ENCODE assay signal across 8 cellular contexts in the genomic region with DNA sequence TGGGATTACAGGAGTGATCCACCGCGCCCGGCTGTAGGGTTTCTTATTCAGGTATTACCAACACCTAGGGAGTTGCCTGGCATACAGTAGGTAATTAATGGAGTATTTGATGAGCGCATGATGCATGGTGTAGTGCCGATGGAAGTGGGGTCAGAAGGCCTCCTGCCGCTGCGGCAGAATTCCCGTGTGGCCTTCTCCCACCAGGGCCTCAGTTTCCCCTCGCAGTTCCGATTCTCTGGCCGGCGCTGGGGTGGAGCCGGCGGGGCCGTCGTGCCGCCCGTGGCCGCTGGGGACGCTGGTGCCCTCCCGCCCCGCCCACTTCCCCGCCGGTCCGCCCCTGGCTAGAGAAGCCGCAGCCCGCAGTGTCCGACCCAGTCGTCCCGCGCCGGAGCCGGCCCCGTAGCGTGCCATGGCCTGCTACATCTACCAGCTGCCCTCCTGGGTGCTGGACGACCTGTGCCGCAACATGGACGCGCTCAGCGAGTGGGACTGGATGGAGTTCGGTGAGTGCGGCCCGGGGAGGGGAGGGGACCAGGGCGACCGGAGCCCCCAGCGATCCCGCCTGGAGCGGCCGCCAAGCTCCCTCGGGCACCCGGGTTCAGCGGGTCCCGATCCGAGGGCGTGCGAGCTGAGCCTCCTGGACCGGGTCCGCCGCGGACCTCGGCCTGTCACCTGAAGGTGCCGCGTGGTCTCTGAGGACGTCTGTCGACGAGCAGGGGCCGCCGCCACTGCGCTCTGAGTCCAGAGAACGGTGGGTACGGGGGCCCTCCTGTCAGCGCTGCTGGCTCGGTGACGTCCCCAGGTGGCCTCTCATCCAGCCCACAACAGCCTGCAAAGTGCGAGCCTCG. TPM values are rescaled to one million over a fixed set of nuclear protein-coding genes. Genes with fewer than 3 reads are reported as not detected.
DNase-seq lines count a peak whose midpoint lies in the region; ATAC-seq, FAIRE-seq and TF ChIP-seq lines count a peak whose summit lies in the region.

A gene with protein sequence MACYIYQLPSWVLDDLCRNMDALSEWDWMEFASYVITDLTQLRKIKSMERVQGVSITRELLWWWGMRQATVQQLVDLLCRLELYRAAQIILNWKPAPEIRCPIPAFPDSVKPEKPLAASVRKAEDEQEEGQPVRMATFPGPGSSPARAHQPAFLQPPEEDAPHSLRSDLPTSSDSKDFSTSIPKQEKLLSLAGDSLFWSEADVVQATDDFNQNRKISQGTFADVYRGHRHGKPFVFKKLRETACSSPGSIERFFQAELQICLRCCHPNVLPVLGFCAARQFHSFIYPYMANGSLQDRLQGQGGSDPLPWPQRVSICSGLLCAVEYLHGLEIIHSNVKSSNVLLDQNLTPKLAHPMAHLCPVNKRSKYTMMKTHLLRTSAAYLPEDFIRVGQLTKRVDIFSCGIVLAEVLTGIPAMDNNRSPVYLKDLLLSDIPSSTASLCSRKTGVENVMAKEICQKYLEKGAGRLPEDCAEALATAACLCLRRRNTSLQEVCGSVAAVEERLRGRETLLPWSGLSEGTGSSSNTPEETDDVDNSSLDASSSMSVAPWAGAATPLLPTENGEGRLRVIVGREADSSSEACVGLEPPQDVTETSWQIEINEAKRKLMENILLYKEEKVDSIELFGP (plus strand): TSS at position 374 of the 848 bp plus-strand sequence. CDS start 36 bp downstream, at position 410.

- no peak within 1 kb of the TSS for H3K27ac Mint-ChIP-seq in activated naive CD4-positive, alpha-beta T cell treated with anti-CD3 and anti-CD28 coated beads, Interleukin-2, amount 10 ng/mL, durations not matched to agents 7 days and 5 days

- TF ChIP-seq RAD21 in A549 (conservative IDR thresholded peaks at IDR 0.05 in 1 of 2, IDR thresholded peaks at IDR 0.05 in 1 of 2), result peak; percentile 2 to 56; a peak in 3 of 5 replicates

- H3K4me1 ChIP-seq in A549 (peaks cover 13% of the 10 kb centered on the region), RWPE2 (ENCODE audit: insufficient read depth, poor library complexity, severe bottlenecking) (no peaks in the 10 kb centered on the region), testis (no peaks in the 10 kb centered on the region)

- CTCF ChIA-PET in A549 (lab: Yijun Ruan, JAX), result interaction anchor here (0.7 to 4.1 kb wide), 24 partner anchors 10 to 147 kb away, joined by 3 to 33 read pairs (median 4); no protein-coding TSS in a partner anchor
- CTCF ChIA-PET in activated naive CD4-positive, alpha-beta T cell treated with anti-CD3 and anti-CD28 coated beads, Interleukin-2, amount 10 ng/mL, durations not matched to agents 7 days and 5 days (lab: Charles Lee), result interaction anchor here (0.8 to 4.2 kb wide), 8 partner anchors 9 to 116 kb away, joined by 3 to 14 read pairs (median 3); no protein-coding TSS in a partner anchor

- POLR2A ChIA-PET in A549 (lab: Yijun Ruan, JAX), result interaction anchor here (0.6 to 2.1 kb wide), 7 partner anchors 9 to 637 kb away, joined by 3 to 13 read pairs (median 5); no protein-coding TSS in a partner anchor

- TF ChIP-seq POLR2A in A549 (IDR thresholded peaks at IDR 0.05; ENCODE audit: low read length) (peak; percentile 91), testis (IDR thresholded peaks at IDR 0.05) (no peak)

- TF ChIP-seq CTCF in A549 (IDR thresholded peaks at IDR 0.05) (peak; percentile 68), RWPE2 (IDR thresholded peaks at IDR 0.05; ENCODE audit: poor library complexity, severe bottlenecking) (peak; percentile 90), testis (IDR thresholded peaks at IDR 0.05) (peak; percentile 55 to 93 (median 61))

- 2% methylated on average over 26 of the region's 76 CpGs for WGBS in A549 (ENCODE audit: missing lambda C conversion rate)
- 4 to 10% methylated on average over 16 to 58 of the region's 76 CpGs for WGBS in testis, 2 donors

- peak within 1 kb of the TSS; percentile 73 for H3K4me3 Mint-ChIP-seq in activated naive CD4-positive, alpha-beta T cell treated with anti-CD3 and anti-CD28 coated beads, Interleukin-2, amount 10 ng/mL, durations not matched to agents 7 days and 5 days

- DNase-seq in A549 (ENCODE audit: low read depth in 1 of 2, low spot score in 1 of 2), result peak; percentile 67 to 68
- peak; percentile 78 for DNase-seq in RWPE2 (ENCODE audit: low spot score)
- peak; percentile 71 for DNase-seq in activated naive CD4-positive, alpha-beta T cell treated with anti-CD3 and anti-CD28 coated beads, Interleukin-2, amount 10 ng/mL, durations not matched to agents 7 days and 5 days
- DNase-seq in glomerular endothelial cell (ENCODE audit: extremely low read depth, low read depth, low spot score), result no peak
- DNase-seq in nucleus accumbens (lab: John Stamatoyannopoulos, UW), result peak in 47 of 56 donors; percentile 14 to 79 (median 49)
- DNase-seq in testis, result peak; percentile 84

- H3K9me3 ChIP-seq in A549, result no peaks in the 10 kb centered on the region
- no peaks in the 10 kb centered on the region for H3K9me3 ChIP-seq in RWPE2 (ENCODE audit: severe bottlenecking)
- no peaks in the 10 kb centered on the region for H3K9me3 ChIP-seq in testis

- no peak for TF ChIP-seq EP300 in A549 (IDR thresholded peaks at IDR 0.05)

- H3K27ac ChIP-seq in A549, result peak within 1 kb of the TSS; percentile 78 to 89
- peak within 1 kb of the TSS; percentile 20 for H3K27ac ChIP-seq in RWPE2 (ENCODE audit: poor library complexity, severe bottlenecking)
- H3K27ac ChIP-seq in testis, result peak within 1 kb of the TSS in 1 of 2 donors; percentile 77

- ATAC-seq in A549, result peak; percentile 90 to 92
- ATAC-seq in GM18511 (IDR thresholded peaks at IDR 0.05; ENCODE audit: unreplicated experiment), result peak; percentile 87
- ATAC-seq in HG03045 (IDR thresholded peaks at IDR 0.05; ENCODE audit: unreplicated experiment), result peak; percentile 85
- peak; percentile 88 for ATAC-seq in RWPE2 (ENCODE audit: low read depth)

- H3K4me3 ChIP-seq in A549 (peak within 1 kb of the TSS; percentile 73), RWPE2 (ENCODE audit: severe bottlenecking) (peak within 1 kb of the TSS; percentile 74), testis (peak within 1 kb of the TSS; percentile 79 to 80)

- FAIRE-seq in A549 (lab: Jason Lieb, UNC), result no peak

- peaks cover 16% of the 10 kb centered on the region for H3K27me3 Mint-ChIP-seq in activated naive CD4-positive, alpha-beta T cell treated with anti-CD3 and anti-CD28 coated beads, Interleukin-2, amount 10 ng/mL, durations not matched to agents 7 days and 5 days

- peaks cover 14% of the 10 kb centered on the region for H3K36me3 Mint-ChIP-seq in activated naive CD4-positive, alpha-beta T cell treated with anti-CD3 and anti-CD28 coated beads, Interleukin-2, amount 10 ng/mL, durations not matched to agents 7 days and 5 days

- peaks cover 35% of the 10 kb centered on the region for H3K4me1 Mint-ChIP-seq in activated naive CD4-positive, alpha-beta T cell treated with anti-CD3 and anti-CD28 coated beads, Interleukin-2, amount 10 ng/mL, durations not matched to agents 7 days and 5 days

- peaks cover 13% of the 10 kb centered on the region for H3K9me3 Mint-ChIP-seq in activated naive CD4-positive, alpha-beta T cell treated with anti-CD3 and anti-CD28 coated beads, Interleukin-2, amount 10 ng/mL, durations not matched to agents 7 days and 5 days

- H3K4me2 ChIP-seq in A549, result peak within 1 kb of the TSS; percentile 87

- 0 out of 2 replicates have a peak, but pooled peaks cover 3% of the 10 kb centered on the region for H3K36me3 ChIP-seq in RWPE2 (ENCODE audit: low read depth)
- no peaks in the 10 kb centered on the region for H3K36me3 ChIP-seq in testis (ENCODE audit: low read depth, missing control alignments)

- intact Hi-C loops in testis (cut with DNase I; ENCODE audit: low total_unique reads), result no loop called here

- H3K27me3 ChIP-seq in RWPE2 (ENCODE audit: insufficient read depth, poor library complexity, severe bottlenecking) (no peaks in the 10 kb centered on the region), testis (no peaks in the 10 kb centered on the region)

TF ChIP-seq in A549, 52 proteins besides CTCF, POLR2A, EP300 and RAD21 (continues in another document):
- TF ChIP-seq HMGXB4 (CRISPR knock-in tag; IDR thresholded peaks at IDR 0.05; ENCODE audit: borderline replicate concordance), result no peak
- no peak; the same call in 1 of the 2 replicates for TF ChIP-seq E2F6 (IDR thresholded peaks at IDR 0.05; ENCODE audit: borderline replicate concordance, low read depth)
- no peak for TF ChIP-seq FOSB (CRISPR knock-in tag; IDR thresholded peaks at IDR 0.05)
- TF ChIP-seq, protein P1, sequence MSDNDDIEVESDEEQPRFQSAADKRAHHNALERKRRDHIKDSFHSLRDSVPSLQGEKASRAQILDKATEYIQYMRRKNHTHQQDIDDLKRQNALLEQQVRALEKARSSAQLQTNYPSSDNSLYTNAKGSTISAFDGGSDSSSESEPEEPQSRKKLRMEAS (IDR thresholded peaks at IDR 0.05), result peak; percentile 65
- no peak for TF ChIP-seq POLR2AphosphoS2 (conservative IDR thresholded peaks at IDR 0.05; ENCODE audit: low read length)
- peak; percentile 42; the same call in 2 of the 3 replicates for TF ChIP-seq SMC3 (IDR thresholded peaks at IDR 0.05)
- no peak for TF ChIP-seq ZSCAN20 (CRISPR knock-in tag; IDR thresholded peaks at IDR 0.05)

RNA-seq across cellular contexts. Expression of the gene that starts here (rescaled TPM):
- polyA plus RNA-seq in A549 (2011; rRNA removed) (12.5 and 15.3 TPM in 2 replicates), A549 (2017; fragmentation: RNase III; extraction: RNeasy Plus Mini Kit Qiagen cat#74134 plus additional on column Dnase treatment) (7.8 to 9.1 TPM (median 7.9 TPM) in 3 replicates), testis (ENCODE audit: insufficient read depth, low read depth, low replicate concordance) (2.1 TPM)
- 6.9 and 9.6 TPM in 2 replicates for polyA plus RNA-seq in A549 (2012; cell fraction: cytosol; rRNA removed)
- 8.7 and 12.0 TPM in 2 replicates for polyA plus RNA-seq in A549 (2012; cell fraction: nucleus; rRNA removed)
- polyA minus RNA-seq in A549 (2011; rRNA and poly(A)+ RNA removed), result 11.3 and 13.5 TPM in 2 replicates
- total RNA-seq in glomerular endothelial cell (41.6 and 50.1 TPM in 2 replicates), testis (1 to 10 TPM; 3.7 to 3.8 TPM)
